Comparison of ENCODE assay signal across 28 cellular contexts in genomic region chr5:93978222-93978621, GRCh38.
"Had no signal": no experiment of that assay in that cellular context is flagged by ENCODE, and none has a peak within 500 bp of the region (broad histone marks: within the 10 kb centered on the region; RNA-seq: fewer than 3 reads in every experiment).

No MANE protein-coding gene starts in this region.

- H3K27me3 ChIP-seq: neutrophil, pancreas, right lobe of liver, sigmoid colon, stomach, thyroid gland, tibial nerve, upper lobe of left lung, uterus had no signal

- H3K4me1 ChIP-seq: pancreas, psoas muscle, right lobe of liver, sigmoid colon, stomach, thyroid gland, tibial nerve, upper lobe of left lung, uterus had no signal

- ATAC-seq: naive thymus-derived CD8-positive, alpha-beta T cell; natural killer cell treated with Interleukin-12 subunit alpha and Interleukin-12 subunit beta and Interleukin-15 and Interleukin-18, amount 100 ng/mL, for 72 hours; pancreas; psoas muscle; right cardiac atrium; right lobe of liver; stimulated activated effector memory CD8-positive, alpha-beta T cell treated with anti-CD3 and anti-CD28 coated beads, Interleukin-12 subunit alpha, Interleukin-12 subunit beta, amount 100 ng/mL, for 72 hours; stimulated activated naive B cell treated with anti-CD40 and anti-IgM and Interleukin-4, amounts not matched to agents 10 μg/mL and 1 μg/mL and 100 μg/mL, for 72 hours had no signal

- H3K9me3 ChIP-seq: pancreas, thyroid gland had no signal

- H3K4me3 Mint-ChIP-seq: natural killer cell treated with Interleukin-12 subunit alpha and Interleukin-12 subunit beta and Interleukin-15 and Interleukin-18, amount 100 ng/mL, for 72 hours; nephron progenitor cell; neural crest cell; stimulated activated effector memory CD8-positive, alpha-beta T cell treated with anti-CD3 and anti-CD28 coated beads, Interleukin-12 subunit alpha, Interleukin-12 subunit beta, amount 100 ng/mL, for 72 hours; stimulated activated naive B cell treated with anti-CD40 and anti-IgM and Interleukin-4, amounts not matched to agents 10 μg/mL and 1 μg/mL and 100 μg/mL, for 72 hours; stimulated activated naive CD8-positive, alpha-beta T cell treated with anti-CD3 and anti-CD28 coated beads, Interleukin-15, Interleukin-2, amounts not matched to agents 100 ng/mL and 50 ng/mL, for 24 hours had no signal

- H3K36me3 ChIP-seq: neutrophil, pancreas, right lobe of liver, sigmoid colon, thoracic aorta, thyroid gland, uterus had no signal

- DNase-seq: naive thymus-derived CD8-positive, alpha-beta T cell; nephron progenitor cell; nucleus accumbens; pancreas; psoas muscle; right cardiac atrium; right lobe of liver; sigmoid colon; small intestine; stimulated activated CD4-positive, alpha-beta T cell treated with anti-CD3 and anti-CD28 coated beads, Interleukin-15, amount 100 ng/mL, for 24 hours; stimulated activated CD4-positive, alpha-beta T cell treated with anti-CD3 and anti-CD28 coated beads, Interleukin-2, amount 100 ng/mL, for 24 hours; stimulated activated CD4-positive, alpha-beta T cell treated with anti-CD3 and anti-CD28 coated beads, Interleukin-2, amount 100 ng/mL, for 48 hours; stimulated activated CD4-positive, alpha-beta T cell treated with anti-CD3 and anti-CD28 coated beads, Interleukin-4, amount 100 ng/mL, for 24 hours; stimulated activated naive B cell treated with anti-CD40 and anti-IgM and Interleukin-4, amounts not matched to agents 10 μg/mL and 1 μg/mL and 100 μg/mL, for 72 hours; stimulated activated naive CD4-positive, alpha-beta T cell treated with Interleukin-2 at 50 U/mL for 16 hours; stomach; thyroid gland; trophoblast cell; upper lobe of left lung; uterus had no signal

- H3K27ac ChIP-seq: neutrophil, pancreas, psoas muscle, right lobe of liver, sigmoid colon, stomach, thoracic aorta, thyroid gland, tibial nerve, upper lobe of left lung, uterus had no signal

- H3K4me1 Mint-ChIP-seq: nephron progenitor cell, neural crest cell had no signal

- H3K4me3 ChIP-seq: pancreas, psoas muscle, right lobe of liver, sigmoid colon, stomach, thoracic aorta, thyroid gland, tibial nerve, upper lobe of left lung, uterus had no signal

- FAIRE-seq: pancreas, small intestine had no signal

- H3K36me3 Mint-ChIP-seq: stimulated activated effector memory CD8-positive, alpha-beta T cell treated with anti-CD3 and anti-CD28 coated beads, Interleukin-12 subunit alpha, Interleukin-12 subunit beta, amount 100 ng/mL, for 72 hours had no signal

- H3K27me3 Mint-ChIP-seq: naive thymus-derived CD8-positive, alpha-beta T cell; natural killer cell treated with Interleukin-12 subunit alpha and Interleukin-12 subunit beta and Interleukin-15 and Interleukin-18, amount 100 ng/mL, for 72 hours; progenitor cell of endocrine pancreas; stimulated activated naive B cell treated with anti-CD40 and anti-IgM and Interleukin-4, amounts not matched to agents 10 μg/mL and 1 μg/mL and 100 μg/mL, for 72 hours; stimulated activated naive CD8-positive, alpha-beta T cell treated with anti-CD3 and anti-CD28 coated beads, Interleukin-15, Interleukin-2, amounts not matched to agents 100 ng/mL and 50 ng/mL, for 24 hours had no signal

- H3K27ac Mint-ChIP-seq: naive thymus-derived CD8-positive, alpha-beta T cell; natural killer cell treated with Interleukin-12 subunit alpha and Interleukin-12 subunit beta and Interleukin-15 and Interleukin-18, amount 100 ng/mL, for 72 hours; nephron progenitor cell; progenitor cell of endocrine pancreas; stimulated activated effector memory CD8-positive, alpha-beta T cell treated with anti-CD3 and anti-CD28 coated beads, Interleukin-12 subunit alpha, Interleukin-12 subunit beta, amount 100 ng/mL, for 72 hours; stimulated activated naive B cell treated with anti-CD40 and anti-IgM and Interleukin-4, amounts not matched to agents 10 μg/mL and 1 μg/mL and 100 μg/mL, for 72 hours; stimulated activated naive CD8-positive, alpha-beta T cell treated with anti-CD3 and anti-CD28 coated beads, Interleukin-15, Interleukin-2, amounts not matched to agents 100 ng/mL and 50 ng/mL, for 24 hours had no signal
